In the genomic region with DNA sequence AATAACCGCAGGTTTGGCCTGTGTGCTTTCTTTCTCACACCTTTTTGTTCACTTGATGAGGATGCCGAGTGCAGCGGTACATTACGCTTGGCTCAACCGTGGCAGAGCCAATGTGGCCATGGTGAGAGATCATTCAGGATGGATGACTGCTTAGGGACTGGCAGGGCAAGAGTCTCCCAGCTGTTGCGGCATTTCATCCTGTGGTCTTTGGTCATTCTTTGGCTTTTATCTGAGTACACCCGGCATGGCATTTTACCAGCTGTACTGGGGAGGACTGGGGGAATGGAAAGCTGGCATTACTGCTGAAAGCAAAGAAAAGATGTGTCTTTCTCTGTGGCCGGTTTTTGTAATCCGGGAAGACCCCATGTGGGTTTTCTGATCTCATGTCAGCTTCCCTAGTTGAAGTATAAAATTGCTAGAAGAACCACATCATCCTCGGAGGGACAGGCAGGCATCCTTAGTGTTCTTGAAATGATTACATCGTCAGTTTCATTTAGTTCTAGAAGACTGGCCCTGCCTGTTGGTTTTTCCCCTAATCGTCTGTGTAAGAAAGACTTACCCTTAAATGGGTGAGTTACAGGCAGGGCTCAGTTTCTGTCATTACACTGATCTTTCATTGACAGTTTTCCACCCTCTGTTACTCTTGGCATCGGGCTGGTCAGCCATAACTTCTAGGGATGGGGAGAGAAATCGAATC, we compare ENCODE assay signal across 20 cellular contexts. TPM values are rescaled to one million over a fixed set of nuclear protein-coding genes. Genes with fewer than 3 reads are reported as not detected.
"Had no signal": no experiment of that assay in that cellular context is flagged by ENCODE, and none has a peak within 500 bp of the region (broad histone marks: within the 10 kb centered on the region; RNA-seq: fewer than 3 reads in every experiment).

No MANE protein-coding gene starts in this region.

- H3K36me3 ChIP-seq: ascending aorta, breast epithelium, colonic mucosa, heart right ventricle, lower lobe of right lung, right atrium auricular region, tibial nerve had no signal

- H3K4me1 ChIP-seq: ascending aorta, breast epithelium, colonic mucosa, lower lobe of right lung, right atrium auricular region, tibial nerve had no signal

- H3K9me3 ChIP-seq: ascending aorta, breast epithelium, colonic mucosa, heart right ventricle, lower lobe of right lung, right atrium auricular region, tibial nerve had no signal

- H3K4me3 ChIP-seq: ascending aorta, breast epithelium, colonic mucosa, heart right ventricle, lower lobe of right lung, right atrium auricular region, skin epidermis, tibial nerve had no signal

- H3K27me3 ChIP-seq: ascending aorta, breast epithelium, colonic mucosa, heart right ventricle, right atrium auricular region, tibial nerve had no signal

- DNase-seq: activated CD4-positive, alpha-beta T cell treated with anti-CD3 and anti-CD28 coated beads for 1 hour; activated CD4-positive, alpha-beta T cell treated with anti-CD3 and anti-CD28 coated beads, Interleukin-2, amount 50 U/mL, for 1 hour; activated gamma-delta T cell treated with Interleukin-2 at 50 U/mL for 16 hours; activated T-cell treated with anti-CD3 and anti-CD28 coated beads, Interleukin-2, amount 50 U/mL, for 1 hour; colonic mucosa; heart right ventricle; kidney; lower lobe of right lung; natural killer cell; stimulated activated CD4-positive, alpha-beta T cell treated with anti-CD3 and anti-CD28 coated beads, Interleukin-2, amount 100 ng/mL, for 24 hours; stimulated activated naive CD8-positive, alpha-beta T cell treated with anti-CD3 and anti-CD28 coated beads, Interleukin-15, amount 100 ng/mL, for 72 hours; T-cell had no signal

- H3K27ac ChIP-seq: ascending aorta, breast epithelium, colonic mucosa, heart right ventricle, lower lobe of right lung, right atrium auricular region, skin epidermis, tibial nerve had no signal

RNA-seq across cellular contexts. Expression of gene PCP4, which starts 15.1 kb away (rescaled TPM):
- total RNA-seq: activated naive CD4-positive, alpha-beta T cell treated with anti-CD3 and anti-CD28 coated beads, Interleukin-2, amount 50 U/mL, for 72 hours; ascending aorta; fibroblast of villous mesenchyme; natural killer cell; osteocyte; T-cell had no signal
